24 cellular contexts compared by ENCODE assay signal in genomic region chr6:35681298-35681697, GRCh38. TPM values are rescaled to one million over a fixed set of nuclear protein-coding genes. Genes with fewer than 3 reads are reported as not detected.
DNase-seq lines count a peak whose midpoint lies in the region; ATAC-seq, FAIRE-seq and TF ChIP-seq lines count a peak whose summit lies in the region.
"Had no signal": no experiment of that assay in that cellular context is flagged by ENCODE, and none has a peak within 500 bp of the region (broad histone marks: within the 10 kb centered on the region; RNA-seq: fewer than 3 reads in every experiment).

No MANE protein-coding gene starts in this region.

- H3K27me3 ChIP-seq in adipocyte (replicated peaks; ENCODE audit: control insufficient read depth, insufficient read depth, low read length) (no peaks in the 10 kb centered on the region), psoas muscle (ENCODE audit: insufficient read depth in 3 of 3, low read length in 2 of 3) (no peaks in the 10 kb centered on the region), HAP-1 (ENCODE audit: low read depth) (no peaks in the 10 kb centered on the region)
- H3K27me3 ChIP-seq: pancreas, thyroid gland had no signal

- DNase-seq in activated CD4-positive, alpha-beta T cell treated with anti-CD3 and anti-CD28 coated beads, Interleukin-2, amount 50 U/mL, for 48 hours, result peak; percentile 31 to 47
- DNase-seq in activated CD4-positive, alpha-beta T cell treated with anti-CD3 and anti-CD28 coated beads, Interleukin-2, amount 10 ng/mL, durations not matched to agents 7 days and 5 days, result no peak
- DNase-seq in GM12891 (ENCODE audit: insufficient read length, low spot score), result no peak
- DNase-seq in adipocyte (ENCODE audit: low read depth), result no peak
- DNase-seq in psoas muscle, result no peak
- DNase-seq in AML-193 (lab: John Stamatoyannopoulos, UW), result no peak
- no peak for DNase-seq in NCI-H187 treated with DMSO at 0.1 percent for 48 hours (lab: John Stamatoyannopoulos, UW)
- no peak for DNase-seq in HAP-1 (ENCODE audit: low spot score in 2 of 2)
- DNase-seq: C1 segment of cervical spinal cord; central memory CD4-positive, alpha-beta T cell; DMS79; effector CD8-positive, alpha-beta T cell; GM23248; Kasumi-1; lower lobe of right lung; NCI-H2171; NCI-H526 treated with DMSO at 0.1 percent for 48 hours; OCI-M1; pancreas; SHP77; thyroid gland; WERI-Rb-1 had no signal

- H3K4me3 Mint-ChIP-seq in activated CD4-positive, alpha-beta T cell treated with anti-CD3 and anti-CD28 coated beads, Interleukin-2, amount 10 ng/mL, durations not matched to agents 7 days and 5 days, result no peak overlapping the region

- POLR2A ChIA-PET in activated CD4-positive, alpha-beta T cell treated with anti-CD3 and anti-CD28 coated beads, Interleukin-2, amount 10 ng/mL, durations not matched to agents 7 days and 5 days (lab: Charles Lee), result no interaction called here

- no peak for TF ChIP-seq CTCF in psoas muscle (IDR thresholded peaks at IDR 0.05)

- intact Hi-C loops in psoas muscle (cut with DNase I), result loop anchor here (5.0 to 10.0 kb wide), 3 partner anchors 39 to 99 kb away; no protein-coding TSS in a partner anchor

- H3K27ac ChIP-seq in psoas muscle, result peak overlapping the region; percentile 46
- H3K27ac ChIP-seq: A549, GM23248, lower lobe of right lung, pancreas, thyroid gland, WERI-Rb-1 had no signal

- ATAC-seq in psoas muscle, result no peak
- ATAC-seq: A549, lower lobe of right lung, pancreas had no signal

- no peaks in the 10 kb centered on the region for H3K9me3 ChIP-seq in adipocyte (ENCODE audit: control insufficient read depth, low read length)
- no peaks in the 10 kb centered on the region for H3K9me3 ChIP-seq in psoas muscle
- no peaks in the 10 kb centered on the region for H3K9me3 ChIP-seq in HAP-1
- H3K9me3 ChIP-seq: A549, lower lobe of right lung, pancreas, thyroid gland had no signal

- H3K4me1 ChIP-seq in adipocyte (ENCODE audit: control insufficient read depth, insufficient read depth, low read length) (peaks cover 64% of the 10 kb centered on the region), psoas muscle (peaks cover 79% of the 10 kb centered on the region), HAP-1 (peaks cover 9% of the 10 kb centered on the region)
- H3K4me1 ChIP-seq: A549 had no signal

- in situ Hi-C loops in HAP-1 (cut with MboI; ENCODE audit: low sequenced_read_pairs), result no loop called here

- H3K36me3 Mint-ChIP-seq in activated CD4-positive, alpha-beta T cell treated with anti-CD3 and anti-CD28 coated beads, Interleukin-2, amount 10 ng/mL, durations not matched to agents 7 days and 5 days (ENCODE audit: low read depth), result peaks cover 44% of the 10 kb centered on the region

- H3K9me3 Mint-ChIP-seq in activated CD4-positive, alpha-beta T cell treated with anti-CD3 and anti-CD28 coated beads, Interleukin-2, amount 10 ng/mL, durations not matched to agents 7 days and 5 days, result no peaks in the 10 kb centered on the region

- TF ChIP-seq POLR2A in GM12891 (IDR thresholded peaks at IDR 0.05; ENCODE audit: low read depth, low read length), result no peak

- CTCF ChIA-PET in activated CD4-positive, alpha-beta T cell treated with anti-CD3 and anti-CD28 coated beads, Interleukin-2, amount 10 ng/mL, durations not matched to agents 7 days and 5 days (lab: Charles Lee), result interaction anchor here (1.2 to 2.1 kb wide), 4 partner anchors 10 to 55 kb away, joined by 3 to 7 read pairs (median 4); no protein-coding TSS in a partner anchor

- peak overlapping the region; percentile 29 for H3K4me3 ChIP-seq in adipocyte (ENCODE audit: low read length)
- peak overlapping the region; percentile 15 for H3K4me3 ChIP-seq in psoas muscle
- H3K4me3 ChIP-seq in HAP-1, result no peak overlapping the region
- H3K4me3 ChIP-seq: A549, GM23248, lower lobe of right lung, pancreas, thyroid gland had no signal

- peak; percentile 40 for FAIRE-seq in GM12891 (lab: Jason Lieb, UNC)
- FAIRE-seq: A549, islet of Langerhans, pancreas had no signal

- no peaks in the 10 kb centered on the region for H3K27me3 Mint-ChIP-seq in activated CD4-positive, alpha-beta T cell treated with anti-CD3 and anti-CD28 coated beads, Interleukin-2, amount 10 ng/mL, durations not matched to agents 7 days and 5 days

- peak overlapping the region; percentile 19 for H3K9ac ChIP-seq in adipocyte (ENCODE audit: low read length)
- H3K9ac ChIP-seq: GM23248 had no signal

- peaks cover 57% of the 10 kb centered on the region for H3K4me1 Mint-ChIP-seq in activated CD4-positive, alpha-beta T cell treated with anti-CD3 and anti-CD28 coated beads, Interleukin-2, amount 10 ng/mL, durations not matched to agents 7 days and 5 days

- H3K27ac Mint-ChIP-seq in activated CD4-positive, alpha-beta T cell treated with anti-CD3 and anti-CD28 coated beads, Interleukin-2, amount 10 ng/mL, durations not matched to agents 7 days and 5 days, result no peak overlapping the region

- H3K36me3 ChIP-seq in adipocyte (ENCODE audit: control insufficient read depth, insufficient read depth, low read length, severe bottlenecking) (peaks cover 84% of the 10 kb centered on the region), psoas muscle (ENCODE audit: insufficient read depth in 1 of 2, low read depth in 1 of 2) (peaks cover 2 to 51% of the 10 kb centered on the region in 2 donors), HAP-1 (replicated peaks) (no peaks in the 10 kb centered on the region; the same call in 1 of the 2 replicates)

- WGBS in psoas muscle, 3 donors, result 82 to 100% (median 96%) methylated on average over 1 of the region's 1 CpG

TF ChIP-seq in GM12891, 5 proteins besides CTCF, POLR2A, EP300 and RAD21:
- TF ChIP-seq POLR2AphosphoS5 (IDR thresholded peaks at IDR 0.05; ENCODE audit: low read depth, low read length) (no peak), SPI1 (IDR thresholded peaks at IDR 0.05; ENCODE audit: low read depth, low read length) (no peak), PAX5 (IDR thresholded peaks at IDR 0.05; ENCODE audit: insufficient read depth, low read length, severe bottlenecking) (no peak), POU2F2 (IDR thresholded peaks at IDR 0.05; ENCODE audit: low read depth, low read length) (no peak), TAF1 (IDR thresholded peaks at IDR 0.05; ENCODE audit: low read depth, low read length) (no peak)

RNA-seq across cellular contexts. Expression of gene FKBP5, which starts 7.4 kb away (rescaled TPM):
- 100 to 1,000 TPM in 1 of 2 experiments, 10 to 100 TPM in 1; 94.2 to 100 TPM for total RNA-seq in activated CD4-positive, alpha-beta T cell treated with anti-CD3 and anti-CD28 coated beads, Interleukin-2, amount 10 ng/mL, durations not matched to agents 7 days and 5 days
- 36.6 TPM for polyA plus RNA-seq in GM12891 (2012; ENCODE audit: low read depth, missing spikeins)
- total RNA-seq in psoas muscle, result 1,000 to 10,000 TPM in 1 of 4 donors, 100 to 1,000 TPM in 2, 10 to 100 TPM in 1; 56.5 to 1,905 (median 378) TPM
- polyA plus RNA-seq in psoas muscle, result 100 to 1,000 TPM; 296 to 849 (median 675) TPM

RNA-seq across cellular contexts. Expression of gene ARMC12, which starts 55.5 kb away (rescaled TPM):
- 1 to 10 TPM; 1.2 to 1.6 TPM for total RNA-seq in activated CD4-positive, alpha-beta T cell treated with anti-CD3 and anti-CD28 coated beads, Interleukin-2, amount 10 ng/mL, durations not matched to agents 7 days and 5 days
- 0.83 TPM for polyA plus RNA-seq in GM12891 (2012; ENCODE audit: low read depth, missing spikeins)
- under 1 TPM in 3 of 4 donors, not detected in 1; 0.36 to 0.74 (median 0.58) TPM for total RNA-seq in psoas muscle
- polyA plus RNA-seq in psoas muscle, result 10 to 100 TPM in 1 of 3 donors, under 1 TPM in 1, not detected in 1; 0.25 to 15.5 TPM
- total RNA-seq: GM23248, lower lobe of right lung had no signal

Comparison
In these comparisons a context has a peak if more than half of its experiments do, and no peak if none do; other contexts are left out.
1. DNase-seq: peak in activated CD4-positive, alpha-beta T cell treated with anti-CD3 and anti-CD28 coated beads, Interleukin-2, amount 50 U/mL, for 48 hours (2 of 2); none in activated CD4-positive, alpha-beta T cell treated with anti-CD3 and anti-CD28 coated beads, Interleukin-2, amount 10 ng/mL, durations not matched to agents 7 days and 5 days (single experiment), GM12891 (single experiment), adipocyte (single experiment), psoas muscle (0 of 2), AML-193 (0 of 2), NCI-H187 treated with DMSO at 0.1 percent for 48 hours (single experiment) and HAP-1 (0 of 2).